ENCODE assay signal across 23 cellular contexts in genomic region chr11:69500285-69501120, GRCh38. TPM values are rescaled to one million over a fixed set of nuclear protein-coding genes. Genes with fewer than 3 reads are reported as not detected.
A peak's percentile ranks its signal among the peaks of the same experiment; 100 is the strongest.
DNase-seq lines count a peak whose midpoint lies in the region; ATAC-seq lines count a peak whose summit lies in the region.
"Had no signal": no experiment of that assay in that cellular context is flagged by ENCODE, and none has a peak within 500 bp of the region (broad histone marks: within the 10 kb centered on the region; RNA-seq: fewer than 3 reads in every experiment).

No MANE protein-coding gene starts in this region.

- no peak overlapping the region for H3K4ac ChIP-seq in mesendoderm (ENCODE audit: low read depth, low read length)

- no peak overlapping the region for H2BK120ac ChIP-seq in mesendoderm (ENCODE audit: low read depth, low read length)

- no peak overlapping the region for H3K9ac ChIP-seq in mesendoderm (ENCODE audit: low read length)

- no peak for ATAC-seq in sciatic nerve
- no peak for ATAC-seq in GM21576 (IDR thresholded peaks at IDR 0.05; ENCODE audit: unreplicated experiment)
- ATAC-seq: activated CD8-positive, alpha-beta T cell treated with anti-CD3 and anti-CD28 coated beads, Interleukin-2, amount 10 ng/mL, durations not matched to agents 7 days and 5 days; gastroesophageal sphincter had no signal

- no peak overlapping the region for H3K56ac ChIP-seq in mesendoderm (ENCODE audit: low read length)

- no peaks in the 10 kb centered on the region for H3K4me1 ChIP-seq in mesendoderm (ENCODE audit: control insufficient read depth, low read depth, low read length)

- H3K27me3 ChIP-seq in H7 (ENCODE audit: control insufficient read depth, insufficient read depth, low read length): no peaks in the 10 kb centered on the region
- H3K27me3 ChIP-seq in mesendoderm (ENCODE audit: insufficient read depth, low read length, poor library complexity): no peaks in the 10 kb centered on the region
- H3K27me3 ChIP-seq: esophagus muscularis mucosa, gastroesophageal sphincter, vagina had no signal

- no peaks in the 10 kb centered on the region for H3K36me3 ChIP-seq in H7 (replicated peaks; ENCODE audit: control insufficient read depth, insufficient read depth, low read length)
- H3K36me3 ChIP-seq in mesendoderm (ENCODE audit: control insufficient read depth, insufficient read depth, low read length): no peaks in the 10 kb centered on the region
- H3K36me3 ChIP-seq: esophagus muscularis mucosa, gastroesophageal sphincter, vagina had no signal

- no CpG with 5 or more reads among the region's 13 CpGs for WGBS in mesendoderm (ENCODE audit: extremely low coverage, insufficient coverage, low lambda C conversion rate)

- H3K4me3 ChIP-seq in H7 (ENCODE audit: insufficient read depth, low read depth, low read length) (no peak overlapping the region), mesendoderm (ENCODE audit: low read length) (no peak overlapping the region)
- H3K4me3 ChIP-seq: esophagus muscularis mucosa, gastroesophageal sphincter, vagina had no signal

- H3K79me1 ChIP-seq in mesendoderm (ENCODE audit: low read length): no peaks in the 10 kb centered on the region

- no peak overlapping the region for H4K5ac ChIP-seq in mesendoderm (ENCODE audit: low read length)

- no peak overlapping the region for H4K8ac ChIP-seq in mesendoderm (ENCODE audit: low read depth, low read length)

- H3K79me2 ChIP-seq in mesendoderm (ENCODE audit: control insufficient read depth, insufficient read depth, low read length): no peaks in the 10 kb centered on the region

- no peak overlapping the region for H2BK5ac ChIP-seq in mesendoderm (ENCODE audit: low read length)

- intact Hi-C loops in sciatic nerve (cut with DNase I): no loop called here

- no peak overlapping the region for H2AK5ac ChIP-seq in mesendoderm (ENCODE audit: low read length)

- H3K23ac ChIP-seq in mesendoderm (ENCODE audit: low read length): no peak overlapping the region

- no peak overlapping the region for H2BK15ac ChIP-seq in mesendoderm (replicated peaks; ENCODE audit: low read depth)

- peak; percentile 59 for DNase-seq in H7
- peak; percentile 28 for DNase-seq in RPMI7951 (ENCODE audit: low read depth)
- DNase-seq in glomerular visceral epithelial cell (ENCODE audit: extremely low spot score): peak; percentile 13
- peak; percentile 48 for DNase-seq in sciatic nerve (ENCODE audit: low spot score)
- no peak for DNase-seq in NCI-H187 treated with DMSO at 0.1 percent for 48 hours (lab: John Stamatoyannopoulos, UW)
- DNase-seq in LoVo (ENCODE audit: low spot score): no peak
- DNase-seq in mesendoderm: no peak
- DNase-seq: ACHN; activated CD8-positive, alpha-beta T cell treated with anti-CD3 and anti-CD28 coated beads, Interleukin-2, amount 10 ng/mL, durations not matched to agents 7 days and 5 days; activated naive CD4-positive, alpha-beta T cell; activated T-cell treated with anti-CD3 and anti-CD28 coated beads, Interleukin-2, amount 50 U/mL, for 1 hour; DMS 273 treated with DMSO at 0.1 percent for 48 hours; effector CD4-positive, alpha-beta T cell; NCI-H1694 treated with DMSO at 0.1 percent for 48 hours; NK-92 treated with Interleukin-12 subunit alpha and Interleukin-12 subunit beta, amount 100 ng/mL, for 24 hours had no signal

- no peak overlapping the region for H3K27ac ChIP-seq in mesendoderm (ENCODE audit: low read depth, low read length)
- H3K27ac ChIP-seq: vagina had no signal

- no peak overlapping the region for H3K18ac ChIP-seq in mesendoderm (ENCODE audit: low read length)

- H3K4me2 ChIP-seq in mesendoderm (ENCODE audit: low read length): no peak overlapping the region

RNA-seq across cellular contexts. Expression of gene LINC01488, which starts 19.0 kb away (rescaled TPM):
- not detected in 2 replicates for total RNA-seq in H7 (2014; rRNA removed; shearing (Covaris generic))
- total RNA-seq in RPMI7951 (2014; rRNA removed; shearing (Covaris generic)): not detected in 2 replicates
- total RNA-seq in sciatic nerve: not detected
- not detected for polyA plus RNA-seq in mesendoderm (2013, experiment 1 of 2)
- not detected for polyA plus RNA-seq in mesendoderm (2013, experiment 2 of 2)
- total RNA-seq: activated CD8-positive, alpha-beta T cell treated with anti-CD3 and anti-CD28 coated beads, Interleukin-2, amount 10 ng/mL, durations not matched to agents 7 days and 5 days; esophagus muscularis mucosa; gastroesophageal sphincter; neural crest cell; pulmonary artery endothelial cell; subcutaneous adipose tissue; vagina had no signal
- polyA plus RNA-seq: CD14-positive monocyte had no signal

Comparison
In these comparisons a context has a peak if more than half of its experiments do, and no peak if none do; other contexts are left out.
1. DNase-seq: peak in H7 (single experiment), RPMI7951 (single experiment), glomerular visceral epithelial cell (single experiment) and sciatic nerve (single experiment); none in NCI-H187 treated with DMSO at 0.1 percent for 48 hours (single experiment), LoVo (single experiment) and mesendoderm (single experiment).